In the genomic region with DNA sequence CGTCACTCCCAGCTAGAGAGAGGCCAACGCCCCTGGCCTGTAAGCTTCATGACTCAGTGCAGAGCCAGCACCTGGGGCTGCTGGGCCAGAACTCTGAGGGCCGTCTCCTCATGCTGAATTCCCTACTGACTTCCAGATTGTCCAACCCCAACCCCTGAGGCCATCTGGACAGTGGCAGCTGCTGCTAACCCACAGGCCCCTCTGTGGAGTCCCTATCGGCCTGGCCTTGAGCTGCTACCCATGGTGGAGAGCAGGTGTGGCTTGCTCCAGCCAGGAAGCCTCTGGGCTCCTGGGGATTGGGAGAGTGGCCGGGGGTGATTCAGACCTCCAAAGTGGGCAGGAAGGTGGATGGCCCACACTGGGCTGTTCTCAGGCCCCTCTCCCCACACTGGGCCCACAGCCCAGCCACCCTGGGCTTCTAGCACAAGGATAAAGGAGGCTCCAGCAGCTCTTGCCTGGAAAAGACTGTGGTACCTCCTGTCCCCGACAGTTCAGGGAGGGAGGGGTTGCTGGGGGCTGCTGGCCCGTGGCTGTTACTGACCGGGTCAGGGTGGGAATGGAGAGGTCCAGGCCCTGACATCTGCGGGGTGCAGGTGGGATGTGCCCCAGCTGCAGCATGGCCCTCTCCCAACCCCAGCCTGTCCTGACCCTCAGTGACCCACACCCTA, we compare ENCODE assay signal across 35 cellular contexts. TPM values are rescaled to one million over a fixed set of nuclear protein-coding genes. Genes with fewer than 3 reads are reported as not detected.
"Had no signal": no experiment of that assay in that cellular context is flagged by ENCODE, and none has a peak within 500 bp of the region (broad histone marks: within the 10 kb centered on the region; RNA-seq: fewer than 3 reads in every experiment).

No MANE protein-coding gene starts in this region.

- FAIRE-seq: colon, endometrium, endothelial cell of umbilical vein had no signal

- H3K36me3 ChIP-seq: adrenal gland, esophagus squamous epithelium, gastroesophageal sphincter had no signal

- H3K4me3 ChIP-seq: adrenal gland, body of pancreas, esophagus squamous epithelium, gastroesophageal sphincter had no signal

- H3K4me1 ChIP-seq: adrenal gland, body of pancreas, gastroesophageal sphincter had no signal

- ATAC-seq: activated CD8-positive, alpha-beta T cell treated with anti-CD3 and anti-CD28 coated beads for 36 hours; activated naive CD8-positive, alpha-beta T cell treated with anti-CD3 and anti-CD28 coated beads, Interleukin-2, amount 50 U/mL, for 24 hours; body of pancreas; gastroesophageal sphincter; T-helper 17 cell had no signal

- H3K27me3 ChIP-seq: adrenal gland had no signal

- DNase-seq: activated CD4-positive, alpha-beta T cell treated with anti-CD3 and anti-CD28 coated beads for 4 hours; activated CD4-positive, alpha-beta T cell treated with anti-CD3 and anti-CD28 coated beads, Interleukin-2, amount 50 U/mL, for 1 hour; activated CD4-positive, alpha-beta T cell treated with anti-CD3 and anti-CD28 coated beads, Interleukin-2, amount 50 U/mL, for 48 hours; activated CD4-positive, CD25-positive, alpha-beta regulatory T cell; activated CD4-positive, CD25-positive, alpha-beta regulatory T cell treated with anti-CD3 and anti-CD28 coated beads, Interleukin-2, amount 50 U/mL, for 72 hours; activated CD8-positive, alpha-beta memory T cell treated with anti-CD3 and anti-CD28 coated beads for 24 hours; activated CD8-positive, alpha-beta T cell treated with anti-CD3 and anti-CD28 coated beads for 36 hours; activated effector memory CD4-positive, alpha-beta T cell treated with anti-CD3 and anti-CD28 coated beads, Interleukin-2, amount 50 U/mL, for 16 hours; activated naive CD4-positive, alpha-beta T cell treated with anti-CD3 and anti-CD28 coated beads for 36 hours; activated naive CD8-positive, alpha-beta T cell treated with anti-CD3 and anti-CD28 coated beads for 36 hours; activated naive CD8-positive, alpha-beta T cell treated with anti-CD3 and anti-CD28 coated beads, Interleukin-2, amount 50 U/mL, for 24 hours; activated T-cell treated with anti-CD3 and anti-CD28 coated beads, Interleukin-2, amount 50 U/mL, for 48 hours; adrenal gland; amygdala; body of pancreas; caudate nucleus; cortex of kidney; dermis blood vessel endothelial cell; effector CD4-positive, alpha-beta T cell; esophagus squamous epithelium; foreskin melanocyte; head of caudate nucleus; T-helper 1 cell; T-helper 17 cell; T1000 had no signal

- H3K27ac ChIP-seq: adrenal gland, body of pancreas, epithelial cell of prostate, esophagus squamous epithelium, gastroesophageal sphincter had no signal

- H3K9me3 ChIP-seq: adrenal gland, body of pancreas, esophagus squamous epithelium, gastroesophageal sphincter had no signal

RNA-seq across cellular contexts. Expression of a gene that starts 8.2 kb away (rescaled TPM):
- total RNA-seq: activated CD8-positive, alpha-beta T cell treated with anti-CD3 and anti-CD28 coated beads for 36 hours; activated naive CD4-positive, alpha-beta T cell treated with anti-CD3 and anti-CD28 coated beads for 36 hours; activated naive CD8-positive, alpha-beta T cell treated with anti-CD3 and anti-CD28 coated beads for 36 hours; aorta; body of pancreas; chondrocyte; dermis blood vessel endothelial cell; endothelial cell of umbilical vein; esophagus squamous epithelium; fibroblast of lung; fibroblast of villous mesenchyme; gastroesophageal sphincter; glomerular endothelial cell; T-helper 17 cell had no signal
- polyA plus RNA-seq: adrenal gland, aorta, endothelial cell of umbilical vein, fibroblast of lung had no signal
